ENCODE assay signal across 25 cellular contexts in genomic region chr2:240107386-240107785, GRCh38. TPM values are rescaled to one million over a fixed set of nuclear protein-coding genes. Genes with fewer than 3 reads are reported as not detected.
"Had no signal": no experiment of that assay in that cellular context is flagged by ENCODE, and none has a peak within 500 bp of the region (broad histone marks: within the 10 kb centered on the region; RNA-seq: fewer than 3 reads in every experiment).

No MANE protein-coding gene starts in this region.

- H3K4me1 Mint-ChIP-seq: naive thymus-derived CD4-positive, alpha-beta T cell; nephron progenitor cell; stimulated activated effector memory CD8-positive, alpha-beta T cell treated with anti-CD3 and anti-CD28 coated beads, Interleukin-12 subunit alpha, Interleukin-12 subunit beta, amount 100 ng/mL, for 72 hours had no signal

- H3K4me3 Mint-ChIP-seq: naive thymus-derived CD4-positive, alpha-beta T cell; nephron progenitor cell; stimulated activated effector memory CD8-positive, alpha-beta T cell treated with anti-CD3 and anti-CD28 coated beads, Interleukin-12 subunit alpha, Interleukin-12 subunit beta, amount 100 ng/mL, for 72 hours; type B pancreatic cell had no signal

- H3K36me3 Mint-ChIP-seq: naive thymus-derived CD4-positive, alpha-beta T cell; stimulated activated effector memory CD8-positive, alpha-beta T cell treated with anti-CD3 and anti-CD28 coated beads, Interleukin-12 subunit alpha, Interleukin-12 subunit beta, amount 100 ng/mL, for 72 hours; type B pancreatic cell had no signal

- H3K9me3 Mint-ChIP-seq: naive thymus-derived CD4-positive, alpha-beta T cell; nephron progenitor cell; stimulated activated effector memory CD8-positive, alpha-beta T cell treated with anti-CD3 and anti-CD28 coated beads, Interleukin-12 subunit alpha, Interleukin-12 subunit beta, amount 100 ng/mL, for 72 hours; type B pancreatic cell had no signal

- DNase-seq: cerebellar nuclear complex; dorsolateral prefrontal cortex; effector CD8-positive, alpha-beta T cell; gastrocnemius medialis; heart right ventricle; hypothalamus; left lung; mesenchymal stem cell; midbrain; naive thymus-derived CD4-positive, alpha-beta T cell; nephron progenitor cell; nucleus accumbens; ovary; stimulated activated CD4-positive, alpha-beta T cell treated with anti-CD3 and anti-CD28 coated beads, Interleukin-4, amount 100 ng/mL, for 1 hour; stimulated activated CD8-positive, alpha-beta memory T cell treated with anti-CD3 and anti-CD28 coated beads, Interleukin-4, amount 100 ng/mL, for 48 hours; stimulated activated naive CD8-positive, alpha-beta T cell treated with anti-CD3 and anti-CD28 coated beads, Interleukin-15, Interleukin-2, amounts not matched to agents 100 U/mL and 50 U/mL, for 24 hours; thyroid gland had no signal

- ATAC-seq: gastrocnemius medialis; heart right ventricle; left lung; naive thymus-derived CD4-positive, alpha-beta T cell; right cardiac atrium; stimulated activated effector memory CD8-positive, alpha-beta T cell treated with anti-CD3 and anti-CD28 coated beads, Interleukin-12 subunit alpha, Interleukin-12 subunit beta, amount 100 ng/mL, for 72 hours; stimulated activated naive CD8-positive, alpha-beta T cell treated with anti-CD3 and anti-CD28 coated beads, Interleukin-15, Interleukin-2, amounts not matched to agents 100 U/mL and 50 U/mL, for 24 hours had no signal

- H3K27ac Mint-ChIP-seq: naive thymus-derived CD4-positive, alpha-beta T cell; nephron progenitor cell; stimulated activated effector memory CD8-positive, alpha-beta T cell treated with anti-CD3 and anti-CD28 coated beads, Interleukin-12 subunit alpha, Interleukin-12 subunit beta, amount 100 ng/mL, for 72 hours; type B pancreatic cell had no signal

RNA-seq across cellular contexts. Expression of gene OTOS, which starts 33.1 kb away (rescaled TPM):
- total RNA-seq: fibroblast of villous mesenchyme; gastrocnemius medialis; heart right ventricle; left lung; lung; naive thymus-derived CD4-positive, alpha-beta T cell; ovary; posterior vena cava; right cardiac atrium; suprapubic skin had no signal
- polyA plus RNA-seq: esophagus; heart right ventricle; lung; naive thymus-derived CD4-positive, alpha-beta T cell; ovary; right cardiac atrium had no signal

RNA-seq across cellular contexts. Expression of gene OR6B3, which starts 54.1 kb away (rescaled TPM):
- total RNA-seq: fibroblast of villous mesenchyme; gastrocnemius medialis; heart right ventricle; left lung; lung; naive thymus-derived CD4-positive, alpha-beta T cell; ovary; posterior vena cava; right cardiac atrium; suprapubic skin; thyroid gland had no signal
- polyA plus RNA-seq: esophagus; heart right ventricle; lung; naive thymus-derived CD4-positive, alpha-beta T cell; ovary; right cardiac atrium had no signal
